In the genomic region with DNA sequence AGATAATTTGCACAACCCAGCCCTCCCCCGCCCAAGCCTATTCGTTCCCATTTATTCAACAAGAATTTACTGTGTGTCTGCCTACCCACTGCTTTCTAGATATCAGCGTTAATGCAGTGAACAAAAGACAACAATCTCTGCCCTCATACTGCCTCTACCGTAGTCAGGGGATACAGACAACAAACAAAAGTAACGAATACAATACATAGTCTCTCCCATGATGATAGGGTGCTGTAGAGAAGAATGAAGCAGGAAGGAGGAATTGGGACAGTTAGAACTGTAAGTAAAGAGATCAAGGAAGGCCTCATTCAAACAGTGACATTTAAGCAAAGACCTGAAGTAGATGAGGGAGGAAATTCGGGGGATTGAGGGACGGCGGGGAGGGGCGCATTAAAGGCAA, we compare ENCODE assay signal across 10 cellular contexts. TPM values are rescaled to one million over a fixed set of nuclear protein-coding genes. Genes with fewer than 3 reads are reported as not detected.
DNase-seq lines count a peak whose midpoint lies in the region; ATAC-seq and TF ChIP-seq lines count a peak whose summit lies in the region.
"Had no signal": no experiment of that assay in that cellular context is flagged by ENCODE, and none has a peak within 500 bp of the region (broad histone marks: within the 10 kb centered on the region; RNA-seq: fewer than 3 reads in every experiment).

No MANE protein-coding gene starts in this region.

- H3K36me3 ChIP-seq in mammary epithelial cell (ENCODE audit: insufficient read depth, low read length): peaks cover 7% of the 10 kb centered on the region

- no peak for TF ChIP-seq CTCF in mammary epithelial cell (conservative IDR thresholded peaks at IDR 0.05 in 1 of 2, IDR thresholded peaks at IDR 0.05 in 1 of 2; ENCODE audit: extremely low read depth in 1 of 2, insufficient read depth in 1 of 2, low read depth in 1 of 2, low read length in 2 of 2)
- TF ChIP-seq CTCF in neural crest cell (conservative IDR thresholded peaks at IDR 0.05): no peak
- no peak for TF ChIP-seq CTCF in GM13977 (IDR thresholded peaks at IDR 0.05; ENCODE audit: extremely low read depth, insufficient read depth, missing control alignments)

- no peaks in the 10 kb centered on the region for H3K9me3 ChIP-seq in mammary epithelial cell (replicated peaks; ENCODE audit: insufficient read depth, low read length)
- H3K9me3 ChIP-seq: adrenal gland had no signal

- no peaks in the 10 kb centered on the region for H3K27me3 Mint-ChIP-seq in neural crest cell (ENCODE audit: low read depth)

- BruUV-seq in mammary epithelial cell (replicated peaks; lab: Mats Ljungman, UMichigan): no TSS peak

- H2AFZ ChIP-seq in mammary epithelial cell (ENCODE audit: low read depth, low read length): no peak overlapping the region

- peaks cover 6% of the 10 kb centered on the region for H3K36me3 Mint-ChIP-seq in neural crest cell (ENCODE audit: low read depth)

- peak overlapping the region; percentile 56 for H3K27ac ChIP-seq in mammary epithelial cell (ENCODE audit: insufficient read depth, low read depth, low read length)
- H3K27ac ChIP-seq: adrenal gland had no signal

- intact Hi-C loops in mammary epithelial cell (cut with micrococcal nuclease): no loop called here

- H3K79me2 ChIP-seq in mammary epithelial cell (ENCODE audit: insufficient read depth, low read length): peaks cover 70% of the 10 kb centered on the region

- H3K9ac ChIP-seq in mammary epithelial cell (ENCODE audit: insufficient read depth, low read length): no peak overlapping the region

- H4K20me1 ChIP-seq in mammary epithelial cell (ENCODE audit: insufficient read depth, low read length): no peaks in the 10 kb centered on the region

- peak overlapping the region; percentile 100 for H3K4me3 Mint-ChIP-seq in neural crest cell

- no peak overlapping the region for H3K27ac Mint-ChIP-seq in neural crest cell (ENCODE audit: unreplicated experiment)

- dilution Hi-C loops in mammary epithelial cell (cut with HindIII; ENCODE audit: low sequenced_read_pairs): loop anchor here (10.0 kb wide), 1 partner anchor 110 kb away; no protein-coding TSS in a partner anchor

- H3K9me3 Mint-ChIP-seq in neural crest cell: no peaks in the 10 kb centered on the region

- WGBS in mammary epithelial cell (ENCODE audit: low coverage, missing lambda C conversion rate): 51% methylated on average over 9 of the region's 9 CpGs

- no peaks in the 10 kb centered on the region for H3K27me3 ChIP-seq in mammary epithelial cell (ENCODE audit: insufficient read depth, low read length)
- H3K27me3 ChIP-seq: adrenal gland had no signal

- H3K4me1 ChIP-seq in mammary epithelial cell (ENCODE audit: insufficient read depth, low read length): peaks cover 55% of the 10 kb centered on the region

- ATAC-seq in GM21717 (IDR thresholded peaks at IDR 0.05; ENCODE audit: unreplicated experiment): no peak

- DNase-seq in NCI-H2227 treated with DMSO at 0.1 percent for 48 hours (lab: John Stamatoyannopoulos, UW) (peak; percentile 35), mammary epithelial cell (peak; percentile 35), neural crest cell (ENCODE audit: low read depth, low spot score) (no peak), GM13977 (ENCODE audit: low spot score) (no peak), NCI-H510A treated with DMSO at 0.1 percent for 48 hours (lab: John Stamatoyannopoulos, UW) (no peak), NOMO-1 (lab: John Stamatoyannopoulos, UW; ENCODE audit: unreplicated experiment in 2 of 2) (no peak)
- DNase-seq: adrenal gland, islet precursor cell had no signal

- peak overlapping the region; percentile 100; the same call in 1 of the 2 replicates for H3K4me3 ChIP-seq in GM08714 (ENCODE audit: low read length)
- H3K4me3 ChIP-seq in mammary epithelial cell (replicated peaks in 1 of 3; ENCODE audit: insufficient read depth in 1 of 3, low read depth in 2 of 3, low read length in 3 of 3): no peak overlapping the region

- H3K4me1 Mint-ChIP-seq in neural crest cell: peaks cover 29% of the 10 kb centered on the region

- in situ Hi-C loops in mammary epithelial cell (cut with MboI; ENCODE audit: low sequenced_read_pairs in 2 of 2) (no loop called here), GM13977 (cut with MboI; ENCODE audit: low pct_unique_long_range_greater_than_20kb, low sequenced_read_pairs, unreplicated experiment) (loop anchor here (25.0 kb wide), 1 partner anchor 147 kb away; no protein-coding TSS in a partner anchor)

- peak overlapping the region; percentile 96 for H3K4me2 ChIP-seq in mammary epithelial cell (ENCODE audit: insufficient read depth, low read depth, low read length)

- CTCF ChIA-PET in mammary epithelial cell (lab: Charles Lee; ENCODE audit: low non-redundant PET): no interaction called here

RNA-seq across cellular contexts. Expression of gene GFM2, which starts 1.7 kb away (rescaled TPM):
- 10 to 100 TPM; 26.4 to 47.2 TPM for total RNA-seq in mammary epithelial cell
- polyA plus RNA-seq in mammary epithelial cell: 22.3 TPM
- 43.1 TPM for polyA minus RNA-seq in mammary epithelial cell
- 29.8 and 29.9 TPM in 2 replicates for total RNA-seq in neural crest cell

RNA-seq across cellular contexts. Expression of gene NSA2, which starts 1.8 kb away (rescaled TPM):
- total RNA-seq in mammary epithelial cell (10 to 100 TPM; 38.2 to 66.6 TPM), neural crest cell (77.1 and 80.2 TPM in 2 replicates)
- 59.2 TPM for polyA plus RNA-seq in mammary epithelial cell
- polyA minus RNA-seq in mammary epithelial cell: 3.1 TPM

Comparison
In these comparisons a context has a peak if more than half of its experiments do, and no peak if none do; other contexts are left out.
1. DNase-seq: peak in NCI-H2227 treated with DMSO at 0.1 percent for 48 hours (single experiment) and mammary epithelial cell (single experiment); none in neural crest cell (single experiment), GM13977 (single experiment), NCI-H510A treated with DMSO at 0.1 percent for 48 hours (single experiment) and NOMO-1 (0 of 2).